1 cellular context compared by ENCODE assay signal in genomic region chr10:88404133-88404532, GRCh38.
TF ChIP-seq lines count a peak whose summit lies in the region.

No MANE protein-coding gene starts in this region.

TF ChIP-seq in liver, 16 proteins besides CTCF, POLR2A, EP300 and RAD21 (continued from another document):
- TF ChIP-seq TAF1 (conservative IDR thresholded peaks at IDR 0.05) = no peak
- TF ChIP-seq RXRA (IDR thresholded peaks at IDR 0.05) = peak; percentile 12 to 51
- no peak for TF ChIP-seq GABPA (IDR thresholded peaks at IDR 0.05 in 1 of 2, conservative IDR thresholded peaks at IDR 0.05 in 1 of 2)
- TF ChIP-seq FOXA1 (IDR thresholded peaks at IDR 0.05) = no peak
- no peak for TF ChIP-seq REST (IDR thresholded peaks at IDR 0.05)
- no peak for TF ChIP-seq YY1 (IDR thresholded peaks at IDR 0.05)
- TF ChIP-seq JUND (IDR thresholded peaks at IDR 0.05) = peak; percentile 13 to 57
- TF ChIP-seq NR2F2 (IDR thresholded peaks at IDR 0.05) = no peak
- TF ChIP-seq SP1 (IDR thresholded peaks at IDR 0.05) = peak; percentile 26
- no peak for TF ChIP-seq EGR1 (IDR thresholded peaks at IDR 0.05; ENCODE audit: low read depth in 2 of 2)
- TF ChIP-seq ATF3 (IDR thresholded peaks at IDR 0.05) = peak; percentile 40
